28 cellular contexts compared by ENCODE assay signal in the genomic region with DNA sequence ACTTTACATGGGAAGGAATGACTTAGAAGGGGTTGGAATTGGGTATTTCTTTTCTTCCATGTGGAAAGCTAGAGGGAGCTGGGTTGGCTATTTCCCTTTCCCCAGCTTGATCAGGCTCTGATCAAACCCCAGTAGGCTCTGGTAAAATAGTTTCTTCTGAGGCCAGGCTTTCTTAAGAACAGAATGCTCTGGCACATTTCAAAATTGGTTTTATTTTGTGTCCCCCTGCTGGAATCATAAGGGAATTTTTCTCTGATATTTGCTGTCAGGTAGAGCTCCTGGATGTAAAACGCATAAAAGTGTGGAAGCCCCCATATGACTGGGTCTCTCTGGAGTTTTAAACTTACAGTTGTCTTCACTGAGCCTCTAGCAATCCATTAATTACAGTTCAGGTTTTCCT. TPM values are rescaled to one million over a fixed set of nuclear protein-coding genes. Genes with fewer than 3 reads are reported as not detected.
DNase-seq lines count a peak whose midpoint lies in the region; ATAC-seq and TF ChIP-seq lines count a peak whose summit lies in the region.
"Had no signal": no experiment of that assay in that cellular context is flagged by ENCODE, and none has a peak within 500 bp of the region (broad histone marks: within the 10 kb centered on the region; RNA-seq: fewer than 3 reads in every experiment).

No MANE protein-coding gene starts in this region.

- intact Hi-C loops in PC-3 (cut with micrococcal nuclease), result no loop called here

- no peaks in the 10 kb centered on the region for H3K9me3 ChIP-seq in PC-3 (ENCODE audit: low read length)

- H3K79me2 ChIP-seq in PC-3 (ENCODE audit: low read length), result no peaks in the 10 kb centered on the region

- no peaks in the 10 kb centered on the region for H3K9me2 ChIP-seq in PC-3 (replicated peaks; ENCODE audit: low read length)

- no peaks in the 10 kb centered on the region for H3F3A ChIP-seq in PC-3 (ENCODE audit: low read length, unreplicated experiment)

- no peak overlapping the region for H3K4me3 Mint-ChIP-seq in mesothelial cell of epicardium
- H3K4me3 Mint-ChIP-seq in activated CD4-positive, alpha-beta T cell treated with anti-CD3 and anti-CD28 coated beads, Interleukin-2, amount 10 ng/mL, durations not matched to agents 7 days and 5 days, result no peak overlapping the region
- H3K4me3 Mint-ChIP-seq: CD4-positive, alpha-beta T cell had no signal

- H3K4me2 ChIP-seq in PC-3 (ENCODE audit: low read length), result no peak overlapping the region

- POLR2A ChIA-PET in PC-3 (lab: Charles Lee; ENCODE audit: unreplicated experiment), result no interaction called here
- POLR2A ChIA-PET in activated CD4-positive, alpha-beta T cell treated with anti-CD3 and anti-CD28 coated beads, Interleukin-2, amount 10 ng/mL, durations not matched to agents 7 days and 5 days (lab: Charles Lee), result no interaction called here

- DNase-seq in GM12864 (ENCODE audit: low read depth) (no peak), PC-3 (peak; percentile 6), dedifferentiated amniotic fluid mesenchymal stem cell (ENCODE audit: extremely low spot score) (peak; percentile 14), mesothelial cell of epicardium (ENCODE audit: low spot score in 2 of 2, unreplicated experiment in 2 of 2) (no peak), amniotic stem cell (lab: John Stamatoyannopoulos, UW) (no peak), NCI-H128 (lab: John Stamatoyannopoulos, UW; ENCODE audit: unreplicated experiment) (no peak), epidermal melanocyte (ENCODE audit: insufficient read length, low spot score) (no peak)
- no peak for DNase-seq in activated CD4-positive, alpha-beta T cell treated with anti-CD3 and anti-CD28 coated beads, Interleukin-2, amount 10 ng/mL, durations not matched to agents 7 days and 5 days
- DNase-seq: activated CD4-positive, alpha-beta T cell treated with anti-CD3 and anti-CD28 coated beads, Interleukin-2, amount 50 U/mL, for 1 hour; activated naive CD4-positive, alpha-beta T cell treated with anti-CD3 and anti-CD28 coated beads, Interleukin-2, amount 50 U/mL, for 16 hours; anterior cingulate cortex; CD4-positive, alpha-beta T cell; DMS153; effector memory CD4-positive, alpha-beta T cell; head of caudate nucleus; KBM-7; MV-4-11; NCI-H187; NCI-H526 treated with DMSO at 0.1 percent for 48 hours; occipital lobe; trophoblast cell; WERI-Rb-1 had no signal

- H3K27ac ChIP-seq in PC-3 (ENCODE audit: low read length), result no peak overlapping the region
- H3K27ac ChIP-seq: skin epidermis, WERI-Rb-1 had no signal

- H3K4me3 ChIP-seq in GM12864 (ENCODE audit: low read depth, low read length) (no peak overlapping the region), PC-3 (ENCODE audit: low read length) (no peak overlapping the region)
- H3K4me3 ChIP-seq: skin epidermis had no signal

- no peaks in the 10 kb centered on the region for H3K27me3 ChIP-seq in PC-3 (ENCODE audit: low read length)

- peaks cover 11% of the 10 kb centered on the region for H3K36me3 Mint-ChIP-seq in mesothelial cell of epicardium
- H3K36me3 Mint-ChIP-seq in activated CD4-positive, alpha-beta T cell treated with anti-CD3 and anti-CD28 coated beads, Interleukin-2, amount 10 ng/mL, durations not matched to agents 7 days and 5 days (ENCODE audit: low read depth), result no peaks in the 10 kb centered on the region

- H2AFZ ChIP-seq in PC-3 (ENCODE audit: low read length), result no peak overlapping the region

- CTCF ChIA-PET in PC-3 (lab: Charles Lee), result interaction anchor here (0.5 to 0.7 kb wide), 3 partner anchors 15 to 1391 kb away, joined by 3 to 4 read pairs (median 3); no protein-coding TSS in a partner anchor
- CTCF ChIA-PET in activated CD4-positive, alpha-beta T cell treated with anti-CD3 and anti-CD28 coated beads, Interleukin-2, amount 10 ng/mL, durations not matched to agents 7 days and 5 days (lab: Charles Lee), result interaction anchor here (0.9 kb wide), 1 partner anchor 13 kb away, joined by 3 read pairs; no protein-coding TSS in a partner anchor

- peaks cover 18% of the 10 kb centered on the region for H3K9me3 Mint-ChIP-seq in mesothelial cell of epicardium
- peaks cover 11% of the 10 kb centered on the region for H3K9me3 Mint-ChIP-seq in activated CD4-positive, alpha-beta T cell treated with anti-CD3 and anti-CD28 coated beads, Interleukin-2, amount 10 ng/mL, durations not matched to agents 7 days and 5 days
- H3K9me3 Mint-ChIP-seq: CD4-positive, alpha-beta T cell had no signal

- TF ChIP-seq CTCF in GM12864 (IDR thresholded peaks at IDR 0.05; ENCODE audit: low read depth, low read length, missing control alignments), result peak; percentile 18
- peak; percentile 37; the same call in 1 of the 2 replicates for TF ChIP-seq CTCF in PC-3 (conservative IDR thresholded peaks at IDR 0.05; ENCODE audit: low read depth, low read length)
- peak; percentile 61 for TF ChIP-seq CTCF in mesothelial cell of epicardium (IDR thresholded peaks at IDR 0.05; ENCODE audit: unreplicated experiment)

- H3K4me1 ChIP-seq in PC-3 (ENCODE audit: insufficient read depth, low read length), result no peaks in the 10 kb centered on the region

- no peaks in the 10 kb centered on the region for H4K20me1 ChIP-seq in PC-3 (ENCODE audit: low read length)

- H3K9ac ChIP-seq in PC-3 (ENCODE audit: low read length), result no peak overlapping the region

- H3K4me1 Mint-ChIP-seq in mesothelial cell of epicardium, result peaks cover 10% of the 10 kb centered on the region
- no peaks in the 10 kb centered on the region for H3K4me1 Mint-ChIP-seq in activated CD4-positive, alpha-beta T cell treated with anti-CD3 and anti-CD28 coated beads, Interleukin-2, amount 10 ng/mL, durations not matched to agents 7 days and 5 days

- ATAC-seq in PC-3, result no peak

- no peaks in the 10 kb centered on the region for H3K36me3 ChIP-seq in PC-3 (ENCODE audit: low read depth, low read length)
- H3K36me3 ChIP-seq: WERI-Rb-1 had no signal

- no peak overlapping the region for H3K27ac Mint-ChIP-seq in mesothelial cell of epicardium
- H3K27ac Mint-ChIP-seq in activated CD4-positive, alpha-beta T cell treated with anti-CD3 and anti-CD28 coated beads, Interleukin-2, amount 10 ng/mL, durations not matched to agents 7 days and 5 days, result no peak overlapping the region
- H3K27ac Mint-ChIP-seq: CD4-positive, alpha-beta T cell had no signal

- H3K27me3 Mint-ChIP-seq in mesothelial cell of epicardium (ENCODE audit: low read depth), result no peaks in the 10 kb centered on the region
- H3K27me3 Mint-ChIP-seq in activated CD4-positive, alpha-beta T cell treated with anti-CD3 and anti-CD28 coated beads, Interleukin-2, amount 10 ng/mL, durations not matched to agents 7 days and 5 days, result peaks cover 5% of the 10 kb centered on the region

- no TSS peak for BruUV-seq in PC-3 (replicated peaks; lab: Mats Ljungman, UMichigan)

RNA-seq across cellular contexts. Expression of a gene that starts 17.1 kb away (rescaled TPM):
- total RNA-seq in PC-3 (2014; rRNA removed) (not detected in 2 replicates), mesothelial cell of epicardium (not detected in 3 replicates)
- total RNA-seq in activated CD4-positive, alpha-beta T cell treated with anti-CD3 and anti-CD28 coated beads, Interleukin-2, amount 10 ng/mL, durations not matched to agents 7 days and 5 days, result not detected
- total RNA-seq: CD4-positive, alpha-beta T cell; cerebellum; fibroblast of lung; G401; lung microvascular endothelial cell; myocyte; occipital lobe had no signal

RNA-seq across cellular contexts. Expression of a gene that starts 34.6 kb away (rescaled TPM):
- 60.0 and 76.1 TPM in 2 replicates for total RNA-seq in PC-3 (2014; rRNA removed)
- 72.9 to 75.7 TPM (median 73.9 TPM) in 3 replicates for total RNA-seq in mesothelial cell of epicardium
- 100 to 1,000 TPM; 257 to 273 TPM for total RNA-seq in activated CD4-positive, alpha-beta T cell treated with anti-CD3 and anti-CD28 coated beads, Interleukin-2, amount 10 ng/mL, durations not matched to agents 7 days and 5 days

Comparison
In these comparisons a context has a peak if more than half of its experiments do, and no peak if none do; other contexts are left out.
1. DNase-seq: peak in PC-3 (single experiment) and dedifferentiated amniotic fluid mesenchymal stem cell (single experiment); none in GM12864 (single experiment), mesothelial cell of epicardium (0 of 2), activated CD4-positive, alpha-beta T cell treated with anti-CD3 and anti-CD28 coated beads, Interleukin-2, amount 10 ng/mL, durations not matched to agents 7 days and 5 days (single experiment), amniotic stem cell (single experiment), NCI-H128 (single experiment) and epidermal melanocyte (single experiment).
2. Peak in every context shown above with its lines, with median percentiles within 50 percentile points of each other: CTCF ChIP-seq.